ENCODE assay signal across 4 cellular contexts in genomic region chrX:87703469-87703868, GRCh38.
A peak's percentile ranks its signal among the peaks of the same experiment; 100 is the strongest.
DNase-seq lines count a peak whose midpoint lies in the region; ATAC-seq, FAIRE-seq and TF ChIP-seq lines count a peak whose summit lies in the region.
"Not testable (repeated sequence)": the region's sequence is repeated elsewhere in the genome, so short reads cannot be mapped to it uniquely, and the experiment has no call there.

No MANE protein-coding gene starts in this region.

- CTCF ChIA-PET in K562 (lab: Yijun Ruan, JAX; ENCODE audit: low intra/inter-chr PET ratio): not testable (repeated sequence)

- H2AFZ ChIP-seq in K562 (ENCODE audit: low read depth, low read length): not testable (repeated sequence)

- H3K4me2 ChIP-seq in K562 (ENCODE audit: insufficient read depth, low read length): not testable (repeated sequence)

- not testable (repeated sequence) for H3K9me3 ChIP-seq in K562 (replicated peaks; ENCODE audit: control insufficient read depth, insufficient read depth, low read depth, low read length)

- H3K9ac ChIP-seq in K562 (ENCODE audit: insufficient read depth in 1 of 2, low read depth in 2 of 2, low read length in 2 of 2): not testable (repeated sequence)

- H3K27ac Mint-ChIP-seq in neural crest cell (ENCODE audit: unreplicated experiment): peak overlapping the region; percentile 71

- H3K9me1 ChIP-seq in K562 (ENCODE audit: control insufficient read depth, insufficient read depth, low read length): not testable (repeated sequence)

- H3K4me3 Mint-ChIP-seq in neural crest cell: not testable (repeated sequence)

- not testable (repeated sequence) for H3K27ac ChIP-seq in K562 (ENCODE audit: extremely low read depth, low read depth, low read length)

- H4K20me1 ChIP-seq in K562 (replicated peaks; ENCODE audit: control insufficient read depth, insufficient read depth, low read length): not testable (repeated sequence)

- TF ChIP-seq CTCF in K562 (IDR thresholded peaks at IDR 0.05 in 2 of 3, conservative IDR thresholded peaks at IDR 0.05 in 1 of 3; ENCODE audit: insufficient read depth in 2 of 3, low read depth in 1 of 3, low read length in 3 of 3); neural crest cell (conservative IDR thresholded peaks at IDR 0.05): not testable (repeated sequence)

- not testable (repeated sequence) for H3K27me3 ChIP-seq in K562 (ENCODE audit: control insufficient read depth in 2 of 2, insufficient read depth in 2 of 2, low read length in 2 of 2)

- intact Hi-C loops in K562 (cut with micrococcal nuclease): not testable (repeated sequence)

- not testable (repeated sequence) for TF ChIP-seq RAD21 in K562 (CRISPR knock-in tag; conservative IDR thresholded peaks at IDR 0.05 in 1 of 2, IDR thresholded peaks at IDR 0.05 in 1 of 2)

- ATAC-seq in K562: not testable (repeated sequence)

- H3K4me1 Mint-ChIP-seq in neural crest cell: not testable (repeated sequence)

- no CpG with 5 or more reads among the region's 5 CpGs for WGBS in K562 (ENCODE audit: insufficient coverage, low coverage, missing lambda C conversion rate)

- H3K4me1 ChIP-seq in K562 (replicated peaks in 1 of 2; ENCODE audit: control insufficient read depth in 2 of 2, insufficient read depth in 2 of 2, low read length in 2 of 2): not testable (repeated sequence)

- not testable (repeated sequence) for H3K9me3 Mint-ChIP-seq in neural crest cell

- not testable (repeated sequence) for TF ChIP-seq POLR2A in K562 (conservative IDR thresholded peaks at IDR 0.05)

- not testable (repeated sequence) for H3K4me3 ChIP-seq in K562

- not testable (repeated sequence) for H3K79me2 ChIP-seq in K562 (ENCODE audit: control insufficient read depth, insufficient read depth, low read length)

- not testable (repeated sequence) for H3K27me3 Mint-ChIP-seq in neural crest cell (ENCODE audit: low read depth)

- peak; percentile 56 for FAIRE-seq in GM18507 (lab: Jason Lieb, UNC)
- peak; percentile 26 for FAIRE-seq in GM19239 (lab: Jason Lieb, UNC)
- not testable (repeated sequence) for FAIRE-seq in K562 (lab: Jason Lieb, UNC)

- in situ Hi-C loops in K562 (cut with MboI): not testable (repeated sequence)

- not testable (repeated sequence) for DNase-seq in GM18507 (ENCODE audit: extremely low spot score, insufficient read length, low read depth); GM19239 (ENCODE audit: insufficient read length, low spot score); K562 (ENCODE audit: extremely low read depth in 1 of 4, low spot score in 3 of 4); neural crest cell (ENCODE audit: low read depth, low spot score)

- H3K36me3 Mint-ChIP-seq in neural crest cell (ENCODE audit: low read depth): not testable (repeated sequence)

- not testable (repeated sequence) for BruUV-seq in K562 (replicated peaks; lab: Mats Ljungman, UMichigan)

- H3K36me3 ChIP-seq in K562 (ENCODE audit: control insufficient read depth, insufficient read depth, low read length): not testable (repeated sequence)

- TF ChIP-seq EP300 in K562 (IDR thresholded peaks at IDR 0.05; ENCODE audit: low read length): not testable (repeated sequence)

- POLR2A ChIA-PET in K562 (lab: Yijun Ruan, JAX): not testable (repeated sequence)

TF ChIP-seq in K562, 482 proteins besides CTCF, POLR2A, EP300 and RAD21:
- TF ChIP-seq NRF1 (conservative IDR thresholded peaks at IDR 0.05 in 1 of 2, IDR thresholded peaks at IDR 0.05 in 1 of 2): peak; percentile 50 to 60
